In the genomic region with DNA sequence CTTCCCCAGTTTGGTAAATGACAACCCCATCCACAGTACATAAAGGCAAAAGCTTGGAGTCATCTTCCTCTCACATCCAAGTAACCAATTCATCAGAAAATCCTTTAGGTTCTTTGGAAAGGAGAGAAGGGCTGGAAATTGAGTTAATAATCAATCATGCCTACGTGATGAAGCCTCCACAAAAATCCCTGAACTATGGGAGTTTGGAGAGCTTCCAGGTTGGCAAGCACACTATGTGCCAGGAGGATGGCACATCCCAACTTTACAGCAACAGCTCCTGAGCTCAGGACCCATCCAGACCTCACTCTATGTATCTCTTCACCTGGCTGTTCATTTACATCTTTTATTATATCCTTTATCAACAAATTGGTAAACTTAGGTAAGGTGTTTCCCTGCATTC, we compare ENCODE assay signal across 6 cellular contexts.
"Had no signal": no experiment of that assay in that cellular context is flagged by ENCODE, and none has a peak within 500 bp of the region (broad histone marks: within the 10 kb centered on the region; RNA-seq: fewer than 3 reads in every experiment).

No MANE protein-coding gene starts in this region.

- H3K4me3 Mint-ChIP-seq: GM23338, H9, IgD-negative memory B cell had no signal

- H3K27ac Mint-ChIP-seq: GM23338, H9, IgD-negative memory B cell had no signal

- ATAC-seq: GM23338, HepG2 had no signal

- H3K27ac ChIP-seq: HL-60 had no signal

- H3K4me3 ChIP-seq: GM23338 had no signal

- H3K27me3 Mint-ChIP-seq: IgD-negative memory B cell had no signal

- DNase-seq: H9, HCEC 1CT had no signal

- H3K36me3 Mint-ChIP-seq: IgD-negative memory B cell had no signal

- H3K4me1 Mint-ChIP-seq: IgD-negative memory B cell had no signal
